1 cellular context compared by ENCODE assay signal in the genomic region with DNA sequence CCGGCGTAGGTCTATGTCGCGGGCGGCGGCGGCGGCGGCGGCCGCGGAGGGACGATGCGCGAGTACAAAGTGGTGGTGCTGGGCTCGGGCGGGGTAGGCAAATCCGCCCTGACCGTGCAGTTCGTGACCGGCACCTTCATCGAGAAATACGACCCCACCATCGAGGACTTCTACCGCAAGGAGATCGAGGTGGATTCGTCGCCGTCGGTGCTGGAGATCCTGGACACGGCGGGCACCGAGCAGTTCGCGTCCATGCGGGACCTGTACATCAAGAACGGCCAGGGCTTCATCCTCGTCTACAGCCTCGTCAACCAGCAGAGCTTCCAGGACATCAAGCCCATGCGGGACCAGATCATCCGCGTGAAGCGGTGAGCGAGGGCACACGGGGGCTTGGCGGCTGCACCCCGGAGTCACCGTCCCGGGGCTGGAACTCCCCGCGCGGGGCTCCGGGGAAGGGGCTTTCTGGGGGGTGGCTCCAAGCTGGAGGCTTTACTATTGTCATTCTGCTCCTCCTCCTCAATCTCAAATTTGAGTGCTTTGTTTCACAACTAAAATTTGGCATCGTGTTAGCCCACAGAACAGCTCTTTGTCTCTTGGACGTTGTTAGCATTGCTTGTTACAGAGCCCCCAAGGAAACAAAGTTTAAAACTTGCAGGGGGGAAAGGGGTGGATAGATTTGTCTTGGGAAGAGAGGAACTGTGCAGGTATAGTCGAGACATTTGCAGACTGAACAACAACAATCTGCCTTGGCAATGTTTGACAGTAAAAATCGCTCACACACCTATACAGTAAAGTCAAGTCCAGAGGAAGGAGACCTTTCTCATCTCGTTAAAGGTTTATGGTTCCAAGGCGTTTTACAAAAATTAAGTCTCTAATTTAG.
TF ChIP-seq lines count a peak whose summit lies in the region.

No MANE protein-coding gene starts in this region.

TF ChIP-seq in WTC11, 78 proteins besides CTCF, POLR2A, EP300 and RAD21 (continued from another document):
- TF ChIP-seq ETV6 (CRISPR knock-in tag; IDR thresholded peaks at IDR 0.05), result 0 out of 2 replicates have a peak, but pooled peaks have one; percentile 30
- TF ChIP-seq NFATC4 (CRISPR knock-in tag; IDR thresholded peaks at IDR 0.05), result no peak
- peak; percentile 51; the same call in 1 of the 2 replicates for TF ChIP-seq FOXP1 (CRISPR knock-in tag; IDR thresholded peaks at IDR 0.05; ENCODE audit: borderline replicate concordance)
